Comparison of ENCODE assay signal across 9 cellular contexts in genomic region chr3:138125548-138126221, GRCh38. TPM values are rescaled to one million over a fixed set of nuclear protein-coding genes. Genes with fewer than 3 reads are reported as not detected.
DNase-seq lines count a peak whose midpoint lies in the region; ATAC-seq and TF ChIP-seq lines count a peak whose summit lies in the region.
"Had no signal": no experiment of that assay in that cellular context is flagged by ENCODE, and none has a peak within 500 bp of the region (broad histone marks: within the 10 kb centered on the region; RNA-seq: fewer than 3 reads in every experiment).

No MANE protein-coding gene starts in this region.

- H3K4me1 ChIP-seq in A673 (ENCODE audit: insufficient read depth, low read length, poor library complexity, severe bottlenecking): peaks cover 12% of the 10 kb centered on the region
- H3K4me1 ChIP-seq in colonic mucosa: no peaks in the 10 kb centered on the region
- H3K4me1 ChIP-seq in muscle layer of colon (ENCODE audit: insufficient read depth, low read length): peaks cover 8% of the 10 kb centered on the region

- DNase-seq in A673 (ENCODE audit: low spot score) (peak; percentile 19), MV-4-11 (lab: John Stamatoyannopoulos, UW) (peak; percentile 72), colonic mucosa (no peak), activated gamma-delta T cell (lab: John Stamatoyannopoulos, UW) (no peak)
- no peak for DNase-seq in activated T-helper 2 cell treated with anti-CD3 and anti-CD28 coated beads, Interferon-gamma antibody, Interleukin-2, Interleukin-4, amounts not matched to agents 10 μg/mL and 5 μg/mL and 100 μg/mL, durations not matched to agents 14 hours and 24 hours and 36 hours (ENCODE audit: low spot score)
- DNase-seq: activated naive CD4-positive, alpha-beta T cell had no signal

- ATAC-seq in GM18873 (IDR thresholded peaks at IDR 0.05; ENCODE audit: low FRiP score, unreplicated experiment): no peak
- no peak for ATAC-seq in GM21619 (IDR thresholded peaks at IDR 0.05; ENCODE audit: unreplicated experiment)

- H3K36me3 ChIP-seq in A673 (ENCODE audit: insufficient read depth, low read length, poor library complexity, severe bottlenecking) (no peaks in the 10 kb centered on the region), colonic mucosa (no peaks in the 10 kb centered on the region), muscle layer of colon (ENCODE audit: insufficient read depth, low read length) (no peaks in the 10 kb centered on the region)

- no peak overlapping the region for H3K4me3 Mint-ChIP-seq in activated T-helper 2 cell treated with anti-CD3 and anti-CD28 coated beads, Interferon-gamma antibody, Interleukin-2, Interleukin-4, amounts not matched to agents 10 μg/mL and 5 μg/mL and 100 μg/mL, durations not matched to agents 14 hours and 24 hours and 36 hours (ENCODE audit: low read depth)

- H3K27me3 ChIP-seq in A673 (replicated peaks; ENCODE audit: insufficient read depth, low read depth, low read length, poor library complexity) (no peaks in the 10 kb centered on the region), colonic mucosa (no peaks in the 10 kb centered on the region), muscle layer of colon (ENCODE audit: control insufficient read depth in 1 of 2, insufficient read depth in 2 of 2, low read length in 2 of 2) (no peaks in the 10 kb centered on the region)

- H3K4me3 ChIP-seq in A673 (ENCODE audit: low read depth, low read length, poor library complexity, severe bottlenecking) (no peak overlapping the region), colonic mucosa (no peak overlapping the region), muscle layer of colon (ENCODE audit: low read depth in 1 of 2, low read length in 2 of 2) (no peak overlapping the region)

- BruUV-seq in A673 (replicated peaks; lab: Mats Ljungman, UMichigan): no TSS peak

- H3K27ac Mint-ChIP-seq in activated T-helper 2 cell treated with anti-CD3 and anti-CD28 coated beads, Interferon-gamma antibody, Interleukin-2, Interleukin-4, amounts not matched to agents 10 μg/mL and 5 μg/mL and 100 μg/mL, durations not matched to agents 14 hours and 24 hours and 36 hours: no peak overlapping the region

- POLR2A ChIA-PET in A673 (lab: Charles Lee; ENCODE audit: low non-redundant PET): interaction anchor here (0.6 kb wide), 1 partner anchor 26 kb away, joined by 3 read pairs; no protein-coding TSS in a partner anchor

- H3K27me3 Mint-ChIP-seq in activated T-helper 2 cell treated with anti-CD3 and anti-CD28 coated beads, Interferon-gamma antibody, Interleukin-2, Interleukin-4, amounts not matched to agents 10 μg/mL and 5 μg/mL and 100 μg/mL, durations not matched to agents 14 hours and 24 hours and 36 hours (ENCODE audit: low read depth): peaks cover 10% of the 10 kb centered on the region

- CTCF ChIA-PET in A673 (lab: Charles Lee): no interaction called here

- TF ChIP-seq CTCF in A673 (conservative IDR thresholded peaks at IDR 0.05; ENCODE audit: low read depth, low read length): no peak
- TF ChIP-seq CTCF in colonic mucosa (IDR thresholded peaks at IDR 0.05): no peak

- no peaks in the 10 kb centered on the region for H3K4me1 Mint-ChIP-seq in activated T-helper 2 cell treated with anti-CD3 and anti-CD28 coated beads, Interferon-gamma antibody, Interleukin-2, Interleukin-4, amounts not matched to agents 10 μg/mL and 5 μg/mL and 100 μg/mL, durations not matched to agents 14 hours and 24 hours and 36 hours (ENCODE audit: low read depth)

- H3K9me3 Mint-ChIP-seq in activated T-helper 2 cell treated with anti-CD3 and anti-CD28 coated beads, Interferon-gamma antibody, Interleukin-2, Interleukin-4, amounts not matched to agents 10 μg/mL and 5 μg/mL and 100 μg/mL, durations not matched to agents 14 hours and 24 hours and 36 hours: no peaks in the 10 kb centered on the region

- H3K27ac ChIP-seq in A673 (ENCODE audit: low read depth, low read length, poor library complexity, severe bottlenecking) (no peak overlapping the region), colonic mucosa (peak overlapping the region; percentile 17), muscle layer of colon (ENCODE audit: low read depth, low read length) (peak overlapping the region; percentile 20)

- H3K9me3 ChIP-seq in A673 (ENCODE audit: low read depth, low read length, poor library complexity, severe bottlenecking) (peaks cover 3% of the 10 kb centered on the region), colonic mucosa (no peaks in the 10 kb centered on the region), muscle layer of colon (ENCODE audit: low read length) (no peaks in the 10 kb centered on the region)

- H3K36me3 Mint-ChIP-seq in activated T-helper 2 cell treated with anti-CD3 and anti-CD28 coated beads, Interferon-gamma antibody, Interleukin-2, Interleukin-4, amounts not matched to agents 10 μg/mL and 5 μg/mL and 100 μg/mL, durations not matched to agents 14 hours and 24 hours and 36 hours (ENCODE audit: low read depth): no peaks in the 10 kb centered on the region

- no peak overlapping the region for H3K9ac ChIP-seq in colonic mucosa (ENCODE audit: low read depth in 2 of 2, low read length in 2 of 2)
- no peak overlapping the region for H3K9ac ChIP-seq in muscle layer of colon (ENCODE audit: low read length)

- intact Hi-C loops in A673 (cut with micrococcal nuclease; ENCODE audit: unreplicated experiment) (no loop called here), colonic mucosa (cut with DNase I) (no loop called here)
- intact Hi-C loops in activated T-helper 2 cell treated with anti-CD3 and anti-CD28 coated beads, Interferon-gamma antibody, Interleukin-2, Interleukin-4, amounts not matched to agents 10 μg/mL and 5 μg/mL and 100 μg/mL, durations not matched to agents 14 hours and 24 hours and 36 hours (cut with micrococcal nuclease): no loop called here

RNA-seq across cellular contexts. Expression of gene A4GNT, which starts 6.5 kb away (rescaled TPM):
- total RNA-seq in A673 (2021) (not detected in 2 replicates), colonic mucosa (not detected)
- not detected in 2 replicates for total RNA-seq in activated T-helper 2 cell treated with anti-CD3 and anti-CD28 coated beads, Interferon-gamma antibody, Interleukin-2, Interleukin-4, amounts not matched to agents 10 μg/mL and 5 μg/mL and 100 μg/mL, durations not matched to agents 14 hours and 24 hours and 36 hours

RNA-seq across cellular contexts. Expression of gene DZIP1L, which starts 10.3 kb away (rescaled TPM):
- 3.8 and 8.1 TPM in 2 replicates for total RNA-seq in A673 (2021)
- total RNA-seq in colonic mucosa: under 1 TPM; 0.69 to 0.89 TPM
- total RNA-seq in activated T-helper 2 cell treated with anti-CD3 and anti-CD28 coated beads, Interferon-gamma antibody, Interleukin-2, Interleukin-4, amounts not matched to agents 10 μg/mL and 5 μg/mL and 100 μg/mL, durations not matched to agents 14 hours and 24 hours and 36 hours: 0.16 TPM in 1 of 2 replicates, not detected in the other

RNA-seq across cellular contexts. Expression of gene DBR1, which starts 49.0 kb away (rescaled TPM):
- total RNA-seq in A673 (2021) (25.6 and 33.1 TPM in 2 replicates), colonic mucosa (10 to 100 TPM; 10.5 to 18.7 TPM)
- total RNA-seq in activated T-helper 2 cell treated with anti-CD3 and anti-CD28 coated beads, Interferon-gamma antibody, Interleukin-2, Interleukin-4, amounts not matched to agents 10 μg/mL and 5 μg/mL and 100 μg/mL, durations not matched to agents 14 hours and 24 hours and 36 hours: 22.0 and 22.3 TPM in 2 replicates

Comparison
In these comparisons a context has a peak if more than half of its experiments do, and no peak if none do; other contexts are left out.
1. DNase-seq: peak in A673 (single experiment) and MV-4-11 (single experiment); none in colonic mucosa (single experiment), activated gamma-delta T cell (single experiment) and activated T-helper 2 cell treated with anti-CD3 and anti-CD28 coated beads, Interferon-gamma antibody, Interleukin-2, Interleukin-4, amounts not matched to agents 10 μg/mL and 5 μg/mL and 100 μg/mL, durations not matched to agents 14 hours and 24 hours and 36 hours (single experiment).